35 cellular contexts compared by ENCODE assay signal in genomic region chrY:14601372-14601771, GRCh38.
"Had no signal": no experiment of that assay in that cellular context is flagged by ENCODE, and none has a peak within 500 bp of the region (broad histone marks: within the 10 kb centered on the region; RNA-seq: fewer than 3 reads in every experiment).

No MANE protein-coding gene starts in this region.

- H3K36me3 ChIP-seq: breast epithelium, MG63, WERI-Rb-1 had no signal

- H3K9me3 ChIP-seq: body of pancreas, breast epithelium, MG63 had no signal

- H3K27ac ChIP-seq: body of pancreas, breast epithelium, PC-9, RWPE1, WERI-Rb-1 had no signal

- DNase-seq: activated CD4-positive, alpha-beta T cell treated with anti-CD3 and anti-CD28 coated beads, Interleukin-2, amount 10 ng/mL, durations not matched to agents 24 days and 14 days; activated CD4-positive, alpha-beta T cell treated with anti-CD3 and anti-CD28 coated beads, Interleukin-2, amount 50 U/mL, for 4 hours; activated CD8-positive, alpha-beta T cell treated with anti-CD3 and anti-CD28 coated beads for 36 hours; activated gamma-delta T cell; activated naive CD4-positive, alpha-beta T cell treated with Interleukin-2 at 50 U/mL for 16 hours; activated naive CD8-positive, alpha-beta T cell treated with anti-CD3 and anti-CD28 coated beads, Interleukin-2, amount 10 ng/mL, durations not matched to agents 7 days and 5 days; activated T-cell treated with anti-CD3 and anti-CD28 coated beads, Interleukin-2, amount 50 U/mL, for 1 hour; activated T-cell treated with anti-CD3 and anti-CD28 coated beads, Interleukin-2, amount 50 U/mL, for 72 hours; amygdala; body of pancreas; Kasumi-1; KG1; MG63; NCI-H1048; NCI-H1105 treated with DMSO at 0.1 percent for 48 hours; NCI-H1436; NCI-H1694; NCI-H1930; NCI-H2081 treated with DMSO at 0.1 percent for 48 hours; NCI-H345; NCI-H524 treated with DMSO at 0.1 percent for 48 hours; PC-9; SIG-M5; T-cell; T-helper 2 cell; T-helper 9 cell; WERI-Rb-1 had no signal

- H3K27me3 ChIP-seq: body of pancreas, breast epithelium, MG63 had no signal

- H3K4me3 ChIP-seq: body of pancreas, breast epithelium, MG63, PC-9 had no signal

- FAIRE-seq: astrocyte, RCC 7860 had no signal

- H3K4me1 Mint-ChIP-seq: activated CD4-positive, alpha-beta T cell treated with anti-CD3 and anti-CD28 coated beads, Interleukin-2, amount 10 ng/mL, durations not matched to agents 24 days and 14 days; activated naive CD4-positive, alpha-beta T cell treated with anti-CD3 and anti-CD28 coated beads, Interleukin-2, amount 50 U/mL, for 24 hours; activated naive CD8-positive, alpha-beta T cell treated with anti-CD3 and anti-CD28 coated beads, Interleukin-2, amount 10 ng/mL, durations not matched to agents 7 days and 5 days; activated T-helper 17 cell treated with anti-CD3 and anti-CD28 coated beads, Interleukin-2, amount 50 U/mL, for 72 hours; T-cell had no signal

- H3K27me3 Mint-ChIP-seq: activated CD4-positive, alpha-beta T cell treated with anti-CD3 and anti-CD28 coated beads, Interleukin-2, amount 10 ng/mL, durations not matched to agents 24 days and 14 days; activated CD8-positive, alpha-beta T cell treated with anti-CD3 and anti-CD28 coated beads for 36 hours; activated naive CD4-positive, alpha-beta T cell treated with anti-CD3 and anti-CD28 coated beads, Interleukin-2, amount 50 U/mL, for 24 hours; activated naive CD8-positive, alpha-beta T cell treated with anti-CD3 and anti-CD28 coated beads, Interleukin-2, amount 10 ng/mL, durations not matched to agents 7 days and 5 days; activated T-helper 17 cell treated with anti-CD3 and anti-CD28 coated beads, Interleukin-2, amount 50 U/mL, for 72 hours; T-cell had no signal

- H3K4me1 ChIP-seq: body of pancreas, breast epithelium had no signal

- H3K4me3 Mint-ChIP-seq: activated CD4-positive, alpha-beta T cell treated with anti-CD3 and anti-CD28 coated beads, Interleukin-2, amount 10 ng/mL, durations not matched to agents 24 days and 14 days; activated CD8-positive, alpha-beta T cell treated with anti-CD3 and anti-CD28 coated beads for 36 hours; activated naive CD4-positive, alpha-beta T cell treated with anti-CD3 and anti-CD28 coated beads, Interleukin-2, amount 50 U/mL, for 24 hours; activated naive CD8-positive, alpha-beta T cell treated with anti-CD3 and anti-CD28 coated beads, Interleukin-2, amount 10 ng/mL, durations not matched to agents 7 days and 5 days; activated T-cell treated with anti-CD3 and anti-CD28 coated beads, Interleukin-2, amount 50 U/mL, for 72 hours; activated T-helper 17 cell treated with anti-CD3 and anti-CD28 coated beads, Interleukin-2, amount 50 U/mL, for 72 hours; T-cell had no signal

- H3K4me2 ChIP-seq: PC-9 had no signal

- H3K36me3 Mint-ChIP-seq: activated naive CD4-positive, alpha-beta T cell treated with anti-CD3 and anti-CD28 coated beads, Interleukin-2, amount 50 U/mL, for 24 hours; activated naive CD8-positive, alpha-beta T cell treated with anti-CD3 and anti-CD28 coated beads, Interleukin-2, amount 10 ng/mL, durations not matched to agents 7 days and 5 days; T-cell had no signal

- H2AFZ ChIP-seq: PC-9 had no signal

- H3K27ac Mint-ChIP-seq: activated CD4-positive, alpha-beta T cell treated with anti-CD3 and anti-CD28 coated beads, Interleukin-2, amount 10 ng/mL, durations not matched to agents 24 days and 14 days; activated CD8-positive, alpha-beta T cell treated with anti-CD3 and anti-CD28 coated beads for 36 hours; activated naive CD4-positive, alpha-beta T cell treated with anti-CD3 and anti-CD28 coated beads, Interleukin-2, amount 50 U/mL, for 24 hours; activated naive CD8-positive, alpha-beta T cell treated with anti-CD3 and anti-CD28 coated beads, Interleukin-2, amount 10 ng/mL, durations not matched to agents 7 days and 5 days; activated T-cell treated with anti-CD3 and anti-CD28 coated beads, Interleukin-2, amount 50 U/mL, for 72 hours; activated T-helper 17 cell treated with anti-CD3 and anti-CD28 coated beads, Interleukin-2, amount 50 U/mL, for 72 hours; T-cell had no signal

- ATAC-seq: activated CD8-positive, alpha-beta T cell treated with anti-CD3 and anti-CD28 coated beads for 36 hours; activated T-cell treated with anti-CD3 and anti-CD28 coated beads, Interleukin-2, amount 50 U/mL, for 72 hours; activated T-helper 17 cell treated with anti-CD3 and anti-CD28 coated beads, Interleukin-2, amount 50 U/mL, for 72 hours; body of pancreas; Right ventricle myocardium inferior; SK-N-SH treated with all-trans-retinoic acid at 6 μM for 48 hours; T-cell had no signal

- H3K9me3 Mint-ChIP-seq: activated CD4-positive, alpha-beta T cell treated with anti-CD3 and anti-CD28 coated beads, Interleukin-2, amount 10 ng/mL, durations not matched to agents 24 days and 14 days; activated CD8-positive, alpha-beta T cell treated with anti-CD3 and anti-CD28 coated beads for 36 hours; activated naive CD4-positive, alpha-beta T cell treated with anti-CD3 and anti-CD28 coated beads, Interleukin-2, amount 50 U/mL, for 24 hours; activated T-cell treated with anti-CD3 and anti-CD28 coated beads, Interleukin-2, amount 50 U/mL, for 72 hours; activated T-helper 17 cell treated with anti-CD3 and anti-CD28 coated beads, Interleukin-2, amount 50 U/mL, for 72 hours; T-cell had no signal
